8 cellular contexts compared by ENCODE assay signal in genomic region chr5:111774525-111774924, GRCh38. TPM values are rescaled to one million over a fixed set of nuclear protein-coding genes. Genes with fewer than 3 reads are reported as not detected.
DNase-seq lines count a peak whose midpoint lies in the region; ATAC-seq and TF ChIP-seq lines count a peak whose summit lies in the region.

No MANE protein-coding gene starts in this region.

- no peak for TF ChIP-seq EP300 in transverse colon (IDR thresholded peaks at IDR 0.05; ENCODE audit: low read depth)

- H3K36me3 ChIP-seq in transverse colon = no peaks in the 10 kb centered on the region

- in situ Hi-C loops in transverse colon (cut with MboI; ENCODE audit: low pct_ligation_motif_present in 1 of 4, low pct_unique_long_range_greater_than_20kb in 1 of 4, low sequenced_read_pairs in 3 of 4) = no loop called here

- H3K4me3 ChIP-seq in transverse colon = no peak overlapping the region

- H3K4me1 ChIP-seq in transverse colon = peaks cover 0 to 23% (median 8%) of the 10 kb centered on the region in 4 donors

- DNase-seq in NCI-H1105 treated with DMSO at 0.1 percent for 48 hours (lab: John Stamatoyannopoulos, UW) (peak; percentile 3), NCI-H1105 (lab: John Stamatoyannopoulos, UW) (no peak), NOMO-1 treated with DMSO at 0.1 percent for 48 hours (lab: John Stamatoyannopoulos, UW; ENCODE audit: unreplicated experiment) (peak; percentile 89), fibroblast of peridontal ligament (ENCODE audit: extremely low read depth) (peak; percentile 52), transverse colon (peak; percentile 64)
- no peak for DNase-seq in activated CD4-positive, alpha-beta T cell treated with anti-CD3 and anti-CD28 coated beads for 4 hours
- no peak for DNase-seq in activated CD8-positive, alpha-beta memory T cell treated with anti-CD3 and anti-CD28 coated beads for 24 hours

- 10% methylated on average over 4 of the region's 4 CpGs; no CpG with 5 or more reads in 1 of the 2 donors for WGBS in transverse colon (ENCODE audit: low coverage in 1 of 2), 2 donors

- no peak for TF ChIP-seq CTCF in transverse colon (IDR thresholded peaks at IDR 0.05)

- no peaks in the 10 kb centered on the region for H3K27me3 ChIP-seq in transverse colon

- intact Hi-C loops in transverse colon (cut with DNase I; ENCODE audit: low total_unique reads) = no loop called here

- peak overlapping the region in 3 of 4 donors; percentile 35 to 41 (median 36) for H3K27ac ChIP-seq in transverse colon

- no peak for ATAC-seq in GM19467 (IDR thresholded peaks at IDR 0.05; ENCODE audit: unreplicated experiment)

- TF ChIP-seq POLR2A in transverse colon (IDR thresholded peaks at IDR 0.05) = no peak

- no peaks in the 10 kb centered on the region for H3K9me3 ChIP-seq in transverse colon

RNA-seq across cellular contexts. Expression of gene NREP, which starts 17.5 kb away (rescaled TPM):
- 10 to 100 TPM in 2 of 4 donors, 1 to 10 TPM in 2; 6.0 to 42.0 (median 10.2) TPM for total RNA-seq in transverse colon

Comparison
In these comparisons a context has a peak if more than half of its experiments do, and no peak if none do; other contexts are left out.
1. DNase-seq: peak in NCI-H1105 treated with DMSO at 0.1 percent for 48 hours (single experiment), NOMO-1 treated with DMSO at 0.1 percent for 48 hours (single experiment), fibroblast of peridontal ligament (single experiment) and transverse colon (single experiment); none in NCI-H1105 (single experiment), activated CD4-positive, alpha-beta T cell treated with anti-CD3 and anti-CD28 coated beads for 4 hours (0 of 2) and activated CD8-positive, alpha-beta memory T cell treated with anti-CD3 and anti-CD28 coated beads for 24 hours (single experiment).